Comparison of ENCODE assay signal across 8 cellular contexts in the genomic region with DNA sequence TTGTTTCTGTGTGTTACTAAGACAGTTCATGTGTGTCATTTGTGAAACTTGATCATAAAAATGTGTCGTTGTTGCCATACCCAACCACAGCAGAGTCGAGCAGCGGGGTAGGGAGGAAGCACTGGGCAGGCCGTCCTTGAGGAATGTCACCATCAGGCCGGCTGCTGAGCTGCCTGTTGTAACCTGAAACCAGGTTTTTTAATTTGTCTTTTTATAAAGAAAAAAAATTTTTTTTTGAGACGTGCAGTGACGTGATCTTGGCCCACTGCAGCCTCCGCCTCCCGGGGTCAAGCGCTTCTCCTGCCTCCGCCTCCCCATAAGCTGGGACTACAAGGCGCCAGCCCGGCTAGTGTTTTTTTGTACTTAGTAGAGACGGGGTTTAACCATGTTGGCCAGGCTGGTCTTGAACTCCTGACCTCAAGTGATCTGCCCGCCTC. TPM values are rescaled to one million over a fixed set of nuclear protein-coding genes. Genes with fewer than 3 reads are reported as not detected.
DNase-seq lines count a peak whose midpoint lies in the region; ATAC-seq and FAIRE-seq lines count a peak whose summit lies in the region.

No MANE protein-coding gene starts in this region.

- H3K9me3 ChIP-seq in small intestine (ENCODE audit: control insufficient read depth, low read depth), result no peaks in the 10 kb centered on the region

- H3K4me1 ChIP-seq in small intestine (ENCODE audit: control insufficient read depth in 2 of 2, insufficient read depth in 1 of 2, low read depth in 1 of 2, low read length in 1 of 2), result peaks cover 0 to 7% of the 10 kb centered on the region in 2 donors

- peak overlapping the region; percentile 89 for H3K4me3 Mint-ChIP-seq in activated naive CD8-positive, alpha-beta T cell treated with anti-CD3 and anti-CD28 coated beads, Interleukin-2, amount 50 U/mL, for 24 hours

- H3K27me3 ChIP-seq in small intestine (ENCODE audit: control insufficient read depth in 2 of 2, insufficient read depth in 2 of 2, low read length in 2 of 2), result no peaks in the 10 kb centered on the region

- H3K27me3 Mint-ChIP-seq in activated naive CD8-positive, alpha-beta T cell treated with anti-CD3 and anti-CD28 coated beads, Interleukin-2, amount 50 U/mL, for 24 hours, result no peaks in the 10 kb centered on the region

- ATAC-seq in GM18498 (IDR thresholded peaks at IDR 0.05; ENCODE audit: unreplicated experiment) (peak; percentile 13), HG03571 (IDR thresholded peaks at IDR 0.05; ENCODE audit: unreplicated experiment) (peak; percentile 1)
- peak; percentile 9 for ATAC-seq in activated naive CD8-positive, alpha-beta T cell treated with anti-CD3 and anti-CD28 coated beads, Interleukin-2, amount 50 U/mL, for 24 hours

- H3K36me3 Mint-ChIP-seq in activated naive CD8-positive, alpha-beta T cell treated with anti-CD3 and anti-CD28 coated beads, Interleukin-2, amount 50 U/mL, for 24 hours (ENCODE audit: low read depth), result peaks cover 27% of the 10 kb centered on the region

- H3K27ac Mint-ChIP-seq in activated naive CD8-positive, alpha-beta T cell treated with anti-CD3 and anti-CD28 coated beads, Interleukin-2, amount 50 U/mL, for 24 hours, result peak overlapping the region; percentile 94

- H3K27ac ChIP-seq in small intestine (ENCODE audit: low read depth in 1 of 2, low read length in 1 of 2), result peak overlapping the region; percentile 84 to 89

- DNase-seq in AG08395 (ENCODE audit: low spot score), result peak; percentile 61
- peak; percentile 7 for DNase-seq in activated naive CD8-positive, alpha-beta T cell treated with anti-CD3 and anti-CD28 coated beads, Interleukin-2, amount 50 U/mL, for 24 hours
- DNase-seq in small intestine, result no peak
- no peak for DNase-seq in NCI-H446 treated with DMSO at 0.1 percent for 48 hours (lab: John Stamatoyannopoulos, UW)
- DNase-seq in NCI-H1048 (lab: John Stamatoyannopoulos, UW), result no peak

- 16 to 33% (median 21%) methylated on average over 15 of the region's 15 CpGs for WGBS in small intestine, 3 donors

- H3K9me3 Mint-ChIP-seq in activated naive CD8-positive, alpha-beta T cell treated with anti-CD3 and anti-CD28 coated beads, Interleukin-2, amount 50 U/mL, for 24 hours, result no peaks in the 10 kb centered on the region

- FAIRE-seq in small intestine (lab: Jason Lieb, UNC), result no peak

- H3K36me3 ChIP-seq in small intestine (ENCODE audit: control insufficient read depth in 2 of 2, insufficient read depth in 2 of 2, low read length in 2 of 2), result peaks cover 3 to 4% of the 10 kb centered on the region in 2 donors

- H3K4me1 Mint-ChIP-seq in activated naive CD8-positive, alpha-beta T cell treated with anti-CD3 and anti-CD28 coated beads, Interleukin-2, amount 50 U/mL, for 24 hours, result peaks cover 33% of the 10 kb centered on the region

- H3K4me3 ChIP-seq in iPS-11a (ENCODE audit: low read depth, low read length) (peak overlapping the region; percentile 92), small intestine (ENCODE audit: low read depth in 1 of 2, low read length in 2 of 2) (peak overlapping the region; percentile 75 to 87)

RNA-seq across cellular contexts. Expression of a gene that starts 0.6 kb away (rescaled TPM):
- polyA plus RNA-seq in small intestine, result 10 to 100 TPM; 73.8 to 74.5 (median 74.3) TPM

RNA-seq across cellular contexts. Expression of a gene that starts 24.5 kb away (rescaled TPM):
- polyA plus RNA-seq in small intestine, result 10 to 100 TPM; 11.9 to 57.7 (median 19.5) TPM

RNA-seq across cellular contexts. Expression of a gene that starts 37.5 kb away (rescaled TPM):
- polyA plus RNA-seq in small intestine, result 10 to 100 TPM; 15.0 to 30.3 (median 17.8) TPM

RNA-seq across cellular contexts. Expression of a gene that starts 45.3 kb away (rescaled TPM):
- 10 to 100 TPM in 2 of 3 donors, 1 to 10 TPM in 1; 8.1 to 30.4 (median 22.5) TPM for polyA plus RNA-seq in small intestine

Comparison
In these comparisons a context has a peak if more than half of its experiments do, and no peak if none do; other contexts are left out.
1. DNase-seq: peak in AG08395 (single experiment) and activated naive CD8-positive, alpha-beta T cell treated with anti-CD3 and anti-CD28 coated beads, Interleukin-2, amount 50 U/mL, for 24 hours (single experiment); none in small intestine (single experiment), NCI-H446 treated with DMSO at 0.1 percent for 48 hours (single experiment) and NCI-H1048 (single experiment).
2. Peak in every context shown above with its lines, with median percentiles within 50 percentile points of each other: ATAC-seq.